Comparison of ENCODE assay signal across 10 cellular contexts in the genomic region with DNA sequence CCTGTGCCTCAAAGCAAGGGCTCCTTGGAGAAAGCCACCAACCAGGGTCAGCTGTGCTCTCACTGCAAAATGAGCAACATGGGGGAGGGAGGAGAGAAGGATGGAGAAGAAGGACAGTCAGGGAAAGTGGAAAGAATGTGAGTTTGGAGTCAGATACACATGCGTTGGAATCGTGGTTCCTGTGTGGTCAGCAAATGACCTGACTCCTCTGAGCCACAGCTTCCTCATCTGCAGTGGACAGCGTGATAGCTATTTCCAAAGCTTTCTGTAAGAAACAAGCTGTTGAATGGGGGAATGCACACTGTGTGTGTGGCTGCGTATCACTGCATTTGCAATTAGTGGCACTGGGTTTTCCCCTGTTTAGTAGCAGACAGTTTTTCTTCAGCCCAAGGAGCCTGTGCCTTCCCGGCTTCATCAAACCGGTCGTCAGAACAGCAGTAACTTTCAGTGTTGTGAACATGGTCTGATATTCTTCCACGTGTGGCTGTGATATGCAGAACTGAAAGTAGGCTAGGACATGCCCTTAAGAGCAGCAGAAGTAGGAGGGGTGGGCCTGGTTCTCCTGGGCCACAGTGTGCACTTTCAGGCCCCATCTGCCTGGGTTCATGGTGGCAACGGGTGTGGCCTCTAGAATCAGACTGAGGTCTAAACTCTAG.
DNase-seq lines count a peak whose midpoint lies in the region; ATAC-seq and TF ChIP-seq lines count a peak whose summit lies in the region.
"Had no signal": no experiment of that assay in that cellular context is flagged by ENCODE, and none has a peak within 500 bp of the region (broad histone marks: within the 10 kb centered on the region; RNA-seq: fewer than 3 reads in every experiment).

No MANE protein-coding gene starts in this region.

- H3K27ac Mint-ChIP-seq in T-helper 2 cell treated with Interferon-gamma antibody and Interleukin-4, amounts not matched to agents 5 μg/mL and 100 μg/mL, for 36 hours, result no peak overlapping the region
- H3K27ac Mint-ChIP-seq: activated naive CD8-positive, alpha-beta T cell had no signal

- peaks cover 7% of the 10 kb centered on the region for H3K4me1 ChIP-seq in lower lobe of right lung

- no peak overlapping the region for H3K27ac ChIP-seq in lower lobe of right lung
- H3K27ac ChIP-seq: thoracic aorta had no signal

- ATAC-seq in GM18858 (IDR thresholded peaks at IDR 0.05; ENCODE audit: unreplicated experiment) (peak; percentile 97), GM21717 (IDR thresholded peaks at IDR 0.05; ENCODE audit: unreplicated experiment) (peak; percentile 99), HG03521 (IDR thresholded peaks at IDR 0.05; ENCODE audit: unreplicated experiment) (peak; percentile 96), lower lobe of right lung (peak; percentile 63 to 76)

- no peaks in the 10 kb centered on the region for H3K27me3 ChIP-seq in lower lobe of right lung (ENCODE audit: low read depth)

- no peaks in the 10 kb centered on the region for H3K36me3 Mint-ChIP-seq in T-helper 2 cell treated with Interferon-gamma antibody and Interleukin-4, amounts not matched to agents 5 μg/mL and 100 μg/mL, for 36 hours (ENCODE audit: low read depth)
- H3K36me3 Mint-ChIP-seq: activated naive CD8-positive, alpha-beta T cell had no signal

- no peak overlapping the region for H3K4me3 Mint-ChIP-seq in T-helper 2 cell treated with Interferon-gamma antibody and Interleukin-4, amounts not matched to agents 5 μg/mL and 100 μg/mL, for 36 hours
- H3K4me3 Mint-ChIP-seq: activated naive CD8-positive, alpha-beta T cell had no signal

- no peaks in the 10 kb centered on the region for H3K36me3 ChIP-seq in lower lobe of right lung
- H3K36me3 ChIP-seq: thoracic aorta had no signal

- no peaks in the 10 kb centered on the region for H3K9me3 Mint-ChIP-seq in T-helper 2 cell treated with Interferon-gamma antibody and Interleukin-4, amounts not matched to agents 5 μg/mL and 100 μg/mL, for 36 hours

- peaks cover 16% of the 10 kb centered on the region for H3K27me3 Mint-ChIP-seq in T-helper 2 cell treated with Interferon-gamma antibody and Interleukin-4, amounts not matched to agents 5 μg/mL and 100 μg/mL, for 36 hours (ENCODE audit: low read depth)
- H3K27me3 Mint-ChIP-seq: activated naive CD8-positive, alpha-beta T cell had no signal

- no peak for DNase-seq in lower lobe of right lung
- DNase-seq in NCI-H187 treated with DMSO at 0.1 percent for 48 hours (lab: John Stamatoyannopoulos, UW), result no peak
- DNase-seq in T-helper 2 cell treated with Interferon-gamma antibody and Interleukin-4, amounts not matched to agents 5 μg/mL and 100 μg/mL, for 36 hours (ENCODE audit: low spot score), result no peak
- DNase-seq in NCI-H2081 (lab: John Stamatoyannopoulos, UW), result no peak
- DNase-seq in T-helper 9 cell, result no peak

- H3K4me1 Mint-ChIP-seq in T-helper 2 cell treated with Interferon-gamma antibody and Interleukin-4, amounts not matched to agents 5 μg/mL and 100 μg/mL, for 36 hours (ENCODE audit: low read depth), result peaks cover 1% of the 10 kb centered on the region

- no peak for TF ChIP-seq CTCF in lower lobe of right lung (IDR thresholded peaks at IDR 0.05)

- H3K4me3 ChIP-seq in lower lobe of right lung, result no peak overlapping the region
- H3K4me3 ChIP-seq: thoracic aorta had no signal

- no peaks in the 10 kb centered on the region for H3K9me3 ChIP-seq in lower lobe of right lung
- H3K9me3 ChIP-seq: thoracic aorta had no signal

- intact Hi-C loops in lower lobe of right lung (cut with DNase I), result no loop called here
